Comparison of ENCODE assay signal across 16 cellular contexts in genomic region chr1:43944860-43945259, GRCh38. TPM values are rescaled to one million over a fixed set of nuclear protein-coding genes. Genes with fewer than 3 reads are reported as not detected.
DNase-seq lines count a peak whose midpoint lies in the region; ATAC-seq, FAIRE-seq and TF ChIP-seq lines count a peak whose summit lies in the region.
"Had no signal": no experiment of that assay in that cellular context is flagged by ENCODE, and none has a peak within 500 bp of the region (broad histone marks: within the 10 kb centered on the region; RNA-seq: fewer than 3 reads in every experiment).

No MANE protein-coding gene starts in this region.

- ATAC-seq in K562, result no peak
- ATAC-seq: body of pancreas, left lobe of liver had no signal

- no peak for TF ChIP-seq EP300 in K562 (IDR thresholded peaks at IDR 0.05; ENCODE audit: low read length)

- 72% methylated on average over 1 of the region's 1 CpG for WGBS in K562 (ENCODE audit: insufficient coverage, low coverage, missing lambda C conversion rate)

- H3K9me1 ChIP-seq in K562 (ENCODE audit: control insufficient read depth, insufficient read depth, low read length), result peaks cover 2% of the 10 kb centered on the region

- H2AFZ ChIP-seq in PC-9 (no peak overlapping the region), K562 (ENCODE audit: low read depth, low read length) (no peak overlapping the region)

- in situ Hi-C loops in K562 (cut with MboI) (no loop called here), HAP-1 (cut with MboI; ENCODE audit: low sequenced_read_pairs) (loop anchor here (25.0 kb wide), 1 partner anchor 408 kb away; the partner anchor contains the start of gene PTPRF)

- H3K9ac ChIP-seq in BLaER1 treated with 17β-estradiol and CSF1 and Interleukin-3, amounts not matched to agents 10 nM and 100 nM, result peak overlapping the region in 3 of 11 experiments; percentile 10 to 25 (median 17); a peak in 4 of 22 replicates
- H3K9ac ChIP-seq in K562 (ENCODE audit: insufficient read depth in 1 of 2, low read depth in 2 of 2, low read length in 2 of 2), result peak overlapping the region; percentile 29 to 53

- no peaks in the 10 kb centered on the region for H3K27me3 ChIP-seq in BLaER1 treated with 17β-estradiol and CSF1 and Interleukin-3, amounts not matched to agents 10 nM and 100 nM
- H3K27me3 ChIP-seq in PC-9 (ENCODE audit: insufficient read depth, low read depth), result no peaks in the 10 kb centered on the region
- no peaks in the 10 kb centered on the region for H3K27me3 ChIP-seq in K562 (ENCODE audit: control insufficient read depth in 2 of 2, insufficient read depth in 2 of 2, low read length in 2 of 2)
- no peaks in the 10 kb centered on the region for H3K27me3 ChIP-seq in HAP-1 (ENCODE audit: low read depth)
- H3K27me3 ChIP-seq: body of pancreas, testis had no signal

- no peak for TF ChIP-seq POLR2A in K562 (conservative IDR thresholded peaks at IDR 0.05)

- H3K36me3 ChIP-seq in BLaER1 treated with 17β-estradiol and CSF1 and Interleukin-3, amounts not matched to agents 10 nM and 100 nM, result peaks cover 5 to 27% (median 14%) of the 10 kb centered on the region in 11 experiments; a peak in 21 of 22 replicates
- H3K36me3 ChIP-seq in PC-9 (ENCODE audit: low read depth) (no peaks in the 10 kb centered on the region), K562 (ENCODE audit: control insufficient read depth, insufficient read depth, low read length) (peaks cover 13% of the 10 kb centered on the region; the same call in 2 of the 3 replicates), HAP-1 (replicated peaks) (no peaks in the 10 kb centered on the region)
- H3K36me3 ChIP-seq: prostate gland had no signal

- TF ChIP-seq CTCF in 22Rv1 (IDR thresholded peaks at IDR 0.05) (no peak), PC-9 (conservative IDR thresholded peaks at IDR 0.05) (no peak), K562 (IDR thresholded peaks at IDR 0.05 in 2 of 3, conservative IDR thresholded peaks at IDR 0.05 in 1 of 3; ENCODE audit: insufficient read depth in 2 of 3, low read depth in 1 of 3, low read length in 3 of 3) (no peak)

- peaks cover 34 to 57% (median 47%) of the 10 kb centered on the region in 10 experiments for H3K4me1 ChIP-seq in BLaER1 treated with 17β-estradiol and CSF1 and Interleukin-3, amounts not matched to agents 10 nM and 100 nM
- H3K4me1 ChIP-seq in PC-9 (replicated peaks; ENCODE audit: insufficient read depth) (peaks cover 26% of the 10 kb centered on the region), K562 (replicated peaks in 1 of 2; ENCODE audit: control insufficient read depth in 2 of 2, insufficient read depth in 2 of 2, low read length in 2 of 2) (peaks cover 17 to 39% of the 10 kb centered on the region in 2 experiments), HAP-1 (peaks cover 6% of the 10 kb centered on the region)

- peaks cover 6% of the 10 kb centered on the region; the same call in 1 of the 2 replicates for H3F3A ChIP-seq in PC-9 (ENCODE audit: insufficient read depth, low read depth)

- H4K20me1 ChIP-seq in BLaER1 treated with 17β-estradiol and CSF1 and Interleukin-3, amounts not matched to agents 10 nM and 100 nM, result peaks cover 0 to 48% (median 19%) of the 10 kb centered on the region in 11 experiments; a peak in 12 of 22 replicates
- H4K20me1 ChIP-seq in PC-9 (ENCODE audit: insufficient read depth) (no peaks in the 10 kb centered on the region), K562 (replicated peaks; ENCODE audit: control insufficient read depth, insufficient read depth, low read length) (no peaks in the 10 kb centered on the region)

- peak overlapping the region in 4 of 10 experiments; percentile 21 to 77 (median 76); a peak in 4 of 20 replicates for H3K4me3 ChIP-seq in BLaER1 treated with 17β-estradiol and CSF1 and Interleukin-3, amounts not matched to agents 10 nM and 100 nM
- H3K4me3 ChIP-seq in PC-9 (no peak overlapping the region), K562 (no peak overlapping the region), HAP-1 (no peak overlapping the region)
- H3K4me3 ChIP-seq: body of pancreas, testis had no signal

- TF ChIP-seq RAD21 in K562 (CRISPR knock-in tag; conservative IDR thresholded peaks at IDR 0.05 in 1 of 2, IDR thresholded peaks at IDR 0.05 in 1 of 2), result no peak

- POLR2A ChIA-PET in PC-9 (lab: Charles Lee; ENCODE audit: unreplicated experiment) (interaction anchor here (0.6 kb wide), 1 partner anchor 293 kb away, joined by 6 read pairs; no protein-coding TSS in a partner anchor), K562 (lab: Yijun Ruan, JAX) (interaction anchor here (2.1 kb wide), 1 partner anchor 10 kb away, joined by 10 read pairs; no protein-coding TSS in a partner anchor)

- H3K4me2 ChIP-seq in BLaER1 treated with 17β-estradiol and CSF1 and Interleukin-3, amounts not matched to agents 10 nM and 100 nM, result peak overlapping the region; percentile 69 to 100 (median 99)
- H3K4me2 ChIP-seq in PC-9 (peak overlapping the region; percentile 100), K562 (ENCODE audit: insufficient read depth, low read length) (peak overlapping the region; percentile 68)

- no peak for DNase-seq in PC-9
- no peak for DNase-seq in K562 (ENCODE audit: extremely low read depth in 1 of 4, low spot score in 3 of 4)
- DNase-seq in OCI-M1 (lab: John Stamatoyannopoulos, UW), result no peak
- no peak for DNase-seq in T-helper 9 cell
- no peak for DNase-seq in COLO829 (ENCODE audit: low spot score)
- no peak for DNase-seq in HAP-1 (ENCODE audit: low spot score in 2 of 2)
- DNase-seq: body of pancreas, GDM1, NCI-H2029, SHP77 treated with DMSO at 0.1 percent for 48 hours, testis, WERI-Rb-1 had no signal

- H3K9me2 ChIP-seq in PC-9 (ENCODE audit: insufficient read depth), result no peaks in the 10 kb centered on the region

- no peak for FAIRE-seq in K562 (lab: Jason Lieb, UNC)

- H3K79me2 ChIP-seq in PC-9 (ENCODE audit: low read depth), result peaks cover 17% of the 10 kb centered on the region; the same call in 1 of the 2 replicates
- peaks cover 39% of the 10 kb centered on the region for H3K79me2 ChIP-seq in K562 (ENCODE audit: control insufficient read depth, insufficient read depth, low read length)

- BruUV-seq in PC-9 (replicated peaks; lab: Mats Ljungman, UMichigan) (no TSS peak), K562 (replicated peaks; lab: Mats Ljungman, UMichigan) (no TSS peak)

- CTCF ChIA-PET in PC-9 (lab: Charles Lee), result interaction anchor here (1.2 to 2.8 kb wide), 3 partner anchors 10 to 238 kb away, joined by 5 to 13 read pairs (median 11); partner anchors contain the start of gene ST3GAL3
- CTCF ChIA-PET in K562 (lab: Yijun Ruan, JAX; ENCODE audit: low intra/inter-chr PET ratio), result interaction anchor here (0.6 kb wide), 1 partner anchor 187 kb away, joined by 4 read pairs; no protein-coding TSS in a partner anchor

- intact Hi-C loops in PC-9 (cut with micrococcal nuclease; ENCODE audit: unreplicated experiment) (no loop called here), K562 (cut with micrococcal nuclease) (loop anchor here (5.0 kb wide), 1 partner anchor 92 kb away; no protein-coding TSS in a partner anchor)

- H3K27ac ChIP-seq in 22Rv1, result peak overlapping the region; percentile 78; the same call in 1 of the 2 replicates
- no peak overlapping the region for H3K27ac ChIP-seq in BLaER1 treated with 17β-estradiol and CSF1 and Interleukin-3, amounts not matched to agents 10 nM and 100 nM
- H3K27ac ChIP-seq in PC-9, result no peak overlapping the region
- no peak overlapping the region for H3K27ac ChIP-seq in K562 (ENCODE audit: extremely low read depth, low read depth, low read length)
- H3K27ac ChIP-seq: testis, WERI-Rb-1 had no signal

- H3K9me3 ChIP-seq in BLaER1 treated with 17β-estradiol and CSF1 and Interleukin-3, amounts not matched to agents 10 nM and 100 nM (replicated peaks in 1 of 11), result no peaks in the 10 kb centered on the region
- no peaks in the 10 kb centered on the region for H3K9me3 ChIP-seq in PC-9 (ENCODE audit: insufficient read depth, low read depth)
- H3K9me3 ChIP-seq in K562 (replicated peaks; ENCODE audit: control insufficient read depth, insufficient read depth, low read depth, low read length), result no peaks in the 10 kb centered on the region
- no peaks in the 10 kb centered on the region for H3K9me3 ChIP-seq in HAP-1
- H3K9me3 ChIP-seq: body of pancreas, prostate gland, testis had no signal

RNA-seq across cellular contexts. Expression of gene IPO13, which starts 1.9 kb away (rescaled TPM):
- total RNA-seq in PC-9 (2021), result 25.0 and 27.2 TPM in 2 replicates
- 24.0 and 67.1 TPM in 2 replicates for total RNA-seq in K562 (2011; cell fraction: chromatin; rRNA removed; ENCODE audit: low replicate concordance)
- total RNA-seq in K562 (2011; cell fraction: nucleolus; rRNA removed), result 41.3 and 46.4 TPM in 2 replicates
- 28.3 and 29.6 TPM in 2 replicates for total RNA-seq in K562 (2011; cell fraction: nucleoplasm; rRNA removed)
- 17.5 and 27.9 TPM in 2 replicates for total RNA-seq in K562 (2014; rRNA removed)
- total RNA-seq in K562 (2014; rRNA removed; fragmentation: Illumina TruSeq; extraction: Trizol), result 7.8 and 10.0 TPM in 2 replicates
- total RNA-seq in K562 (2015; rRNA removed; fragmentation: Illumina TruSeq; extraction: Trizol), result 16.1 and 16.2 TPM in 2 replicates
- 28.4 and 30.8 TPM in 2 replicates for total RNA-seq in K562 (2021)
- 13.9 and 19.1 TPM in 2 replicates for polyA plus RNA-seq in K562 (2011; rRNA removed)
- 27.1 and 36.4 TPM in 2 replicates for polyA plus RNA-seq in K562 (2011; cell fraction: cytosol; rRNA removed)
- polyA plus RNA-seq in K562 (2011; cell fraction: nucleus; rRNA removed), result 59.2 and 89.3 TPM in 2 replicates
- polyA plus RNA-seq in K562 (2012), result 27.4 and 30.4 TPM in 2 replicates
- 24.7 and 27.1 TPM in 2 replicates for polyA plus RNA-seq in K562 (2014; fragmentation: Illumina TruSeq; extraction: Trizol)
- polyA plus RNA-seq in K562 (2014; fragmentation: Nextera tagmentation; extraction: Ambion mirVana), result 1 to 10 TPM; 7.0 to 9.8 TPM
- polyA plus RNA-seq in K562 (2014; rRNA removed), result 18.6 and 22.0 TPM in 2 replicates
- 18.8 and 24.2 TPM in 2 replicates for polyA minus RNA-seq in K562 (2011; rRNA and poly(A)+ RNA removed)
- 16.5 and 21.7 TPM in 2 replicates for polyA minus RNA-seq in K562 (2011; cell fraction: cytosol; rRNA and poly(A)+ RNA removed)
- polyA minus RNA-seq in K562 (2011; cell fraction: nucleus; rRNA and poly(A)+ RNA removed), result 18.4 and 22.3 TPM in 2 replicates

RNA-seq across cellular contexts. Expression of gene ARTN, which starts 11.3 kb away (rescaled TPM):
- total RNA-seq in PC-9 (2021) (17.4 and 33.6 TPM in 2 replicates), K562 (2014; rRNA removed) (not detected in 2 replicates), K562 (2014; rRNA removed; fragmentation: Illumina TruSeq; extraction: Trizol) (not detected in 2 replicates), K562 (2015; rRNA removed; fragmentation: Illumina TruSeq; extraction: Trizol) (not detected in 2 replicates), K562 (2021) (0.38 TPM in 1 of 2 replicates, not detected in the other)
- 0.74 TPM in 1 of 2 replicates, not detected in the other for total RNA-seq in K562 (2011; cell fraction: chromatin; rRNA removed; ENCODE audit: low replicate concordance)
- total RNA-seq in K562 (2011; cell fraction: nucleolus; rRNA removed), result 0.92 and 1.0 TPM in 2 replicates
- 0.44 and 0.61 TPM in 2 replicates for total RNA-seq in K562 (2011; cell fraction: nucleoplasm; rRNA removed)
- polyA plus RNA-seq in K562 (2011; rRNA removed) (0.06 and 0.07 TPM in 2 replicates), K562 (2014; fragmentation: Illumina TruSeq; extraction: Trizol) (not detected in 2 replicates), K562 (2014; fragmentation: Nextera tagmentation; extraction: Ambion mirVana) (not detected), K562 (2014; rRNA removed) (not detected in 2 replicates)
- polyA plus RNA-seq in K562 (2011; cell fraction: cytosol; rRNA removed), result not detected in 2 replicates
- polyA plus RNA-seq in K562 (2011; cell fraction: nucleus; rRNA removed), result 0.46 and 0.50 TPM in 2 replicates
- 0.22 and 0.55 TPM in 2 replicates for polyA plus RNA-seq in K562 (2012)
- polyA minus RNA-seq in K562 (2011; rRNA and poly(A)+ RNA removed), result not detected in 2 replicates
- not detected in 2 replicates for polyA minus RNA-seq in K562 (2011; cell fraction: cytosol; rRNA and poly(A)+ RNA removed)
- polyA minus RNA-seq in K562 (2011; cell fraction: nucleus; rRNA and poly(A)+ RNA removed), result 0.11 and 0.27 TPM in 2 replicates

RNA-seq across cellular contexts. Expression of gene DPH2, which starts 24.9 kb away (rescaled TPM):
- 32.8 and 37.8 TPM in 2 replicates for total RNA-seq in PC-9 (2021)
- 110 and 268 TPM in 2 replicates for total RNA-seq in K562 (2011; cell fraction: chromatin; rRNA removed; ENCODE audit: low replicate concordance)
- 191 and 199 TPM in 2 replicates for total RNA-seq in K562 (2011; cell fraction: nucleolus; rRNA removed)
- 123 and 150 TPM in 2 replicates for total RNA-seq in K562 (2011; cell fraction: nucleoplasm; rRNA removed)
- total RNA-seq in K562 (2014; rRNA removed), result 87.5 and 122 TPM in 2 replicates
- total RNA-seq in K562 (2014; rRNA removed; fragmentation: Illumina TruSeq; extraction: Trizol), result 31.9 and 39.4 TPM in 2 replicates
- total RNA-seq in K562 (2015; rRNA removed; fragmentation: Illumina TruSeq; extraction: Trizol), result 66.8 and 68.1 TPM in 2 replicates
- 94.1 and 97.3 TPM in 2 replicates for total RNA-seq in K562 (2021)
- 63.1 and 71.2 TPM in 2 replicates for polyA plus RNA-seq in K562 (2011; rRNA removed)
- 117 and 149 TPM in 2 replicates for polyA plus RNA-seq in K562 (2011; cell fraction: cytosol; rRNA removed)
- polyA plus RNA-seq in K562 (2011; cell fraction: nucleus; rRNA removed), result 379 and 380 TPM in 2 replicates
- polyA plus RNA-seq in K562 (2012), result 39.2 and 65.5 TPM in 2 replicates
- 81.1 and 106 TPM in 2 replicates for polyA plus RNA-seq in K562 (2014; fragmentation: Illumina TruSeq; extraction: Trizol)
- polyA plus RNA-seq in K562 (2014; fragmentation: Nextera tagmentation; extraction: Ambion mirVana), result 10 to 100 TPM; 17.9 to 27.0 TPM
- 93.2 and 110 TPM in 2 replicates for polyA plus RNA-seq in K562 (2014; rRNA removed)
- polyA minus RNA-seq in K562 (2011; rRNA and poly(A)+ RNA removed), result 50.3 and 52.5 TPM in 2 replicates
- 35.5 and 48.5 TPM in 2 replicates for polyA minus RNA-seq in K562 (2011; cell fraction: cytosol; rRNA and poly(A)+ RNA removed)
- polyA minus RNA-seq in K562 (2011; cell fraction: nucleus; rRNA and poly(A)+ RNA removed), result 96.7 and 113 TPM in 2 replicates

RNA-seq across cellular contexts. Expression of gene ATP6V0B, which starts 29.9 kb away (rescaled TPM):
- total RNA-seq in PC-9 (2021) (110 and 125 TPM in 2 replicates), K562 (2014; rRNA removed) (296 and 328 TPM in 2 replicates), K562 (2014; rRNA removed; fragmentation: Illumina TruSeq; extraction: Trizol) (143 and 167 TPM in 2 replicates), K562 (2015; rRNA removed; fragmentation: Illumina TruSeq; extraction: Trizol) (196 and 203 TPM in 2 replicates), K562 (2021) (279 and 286 TPM in 2 replicates)
- total RNA-seq in K562 (2011; cell fraction: chromatin; rRNA removed; ENCODE audit: low replicate concordance), result 240 and 478 TPM in 2 replicates
- 771 and 1,062 TPM in 2 replicates for total RNA-seq in K562 (2011; cell fraction: nucleolus; rRNA removed)
- total RNA-seq in K562 (2011; cell fraction: nucleoplasm; rRNA removed), result 571 and 616 TPM in 2 replicates
- polyA plus RNA-seq in K562 (2011; rRNA removed) (220 and 288 TPM in 2 replicates), K562 (2014; fragmentation: Illumina TruSeq; extraction: Trizol) (186 and 195 TPM in 2 replicates), K562 (2014; fragmentation: Nextera tagmentation; extraction: Ambion mirVana) (100 to 1,000 TPM; 137 to 276 TPM), K562 (2014; rRNA removed) (282 and 348 TPM in 2 replicates)
- polyA plus RNA-seq in K562 (2011; cell fraction: cytosol; rRNA removed), result 552 and 632 TPM in 2 replicates
- 601 and 849 TPM in 2 replicates for polyA plus RNA-seq in K562 (2011; cell fraction: nucleus; rRNA removed)
- 179 and 264 TPM in 2 replicates for polyA plus RNA-seq in K562 (2012)
- 127 and 130 TPM in 2 replicates for polyA minus RNA-seq in K562 (2011; rRNA and poly(A)+ RNA removed)
- polyA minus RNA-seq in K562 (2011; cell fraction: cytosol; rRNA and poly(A)+ RNA removed), result 83.6 and 86.7 TPM in 2 replicates
- polyA minus RNA-seq in K562 (2011; cell fraction: nucleus; rRNA and poly(A)+ RNA removed), result 102 and 149 TPM in 2 replicates

RNA-seq across cellular contexts. Expression of gene B4GALT2, which starts 34.1 kb away (rescaled TPM):
- total RNA-seq in PC-9 (2021) (66.2 and 72.9 TPM in 2 replicates), K562 (2014; rRNA removed) (86.8 and 116 TPM in 2 replicates), K562 (2014; rRNA removed; fragmentation: Illumina TruSeq; extraction: Trizol) (23.4 and 31.0 TPM in 2 replicates), K562 (2015; rRNA removed; fragmentation: Illumina TruSeq; extraction: Trizol) (43.8 and 45.9 TPM in 2 replicates), K562 (2021) (76.2 and 78.0 TPM in 2 replicates)
- 27.8 and 57.7 TPM in 2 replicates for total RNA-seq in K562 (2011; cell fraction: chromatin; rRNA removed; ENCODE audit: low replicate concordance)
- total RNA-seq in K562 (2011; cell fraction: nucleolus; rRNA removed), result 51.2 and 57.7 TPM in 2 replicates
- 45.8 and 54.2 TPM in 2 replicates for total RNA-seq in K562 (2011; cell fraction: nucleoplasm; rRNA removed)
- polyA plus RNA-seq in K562 (2011; rRNA removed) (39.0 and 43.9 TPM in 2 replicates), K562 (2014; fragmentation: Illumina TruSeq; extraction: Trizol) (63.7 and 69.7 TPM in 2 replicates), K562 (2014; fragmentation: Nextera tagmentation; extraction: Ambion mirVana) (1 to 10 TPM; 1.3 to 2.8 TPM), K562 (2014; rRNA removed) (71.9 and 85.4 TPM in 2 replicates)
- polyA plus RNA-seq in K562 (2011; cell fraction: cytosol; rRNA removed), result 78.6 and 206 TPM in 2 replicates
- polyA plus RNA-seq in K562 (2011; cell fraction: nucleus; rRNA removed), result 55.1 and 117 TPM in 2 replicates
- polyA plus RNA-seq in K562 (2012), result 44.8 and 50.7 TPM in 2 replicates
- polyA minus RNA-seq in K562 (2011; rRNA and poly(A)+ RNA removed), result 21.4 and 27.7 TPM in 2 replicates
- polyA minus RNA-seq in K562 (2011; cell fraction: cytosol; rRNA and poly(A)+ RNA removed), result 40.9 and 42.3 TPM in 2 replicates
- polyA minus RNA-seq in K562 (2011; cell fraction: nucleus; rRNA and poly(A)+ RNA removed), result 26.7 and 28.3 TPM in 2 replicates
